ENCODE assay signal across 1 cellular context in genomic region chr4:70637239-70637920, GRCh38.
TF ChIP-seq lines count a peak whose summit lies in the region.

No MANE protein-coding gene starts in this region.

TF ChIP-seq in endothelial cell of umbilical vein, 7 proteins besides CTCF, POLR2A, EP300 and RAD21:
- TF ChIP-seq, protein P1, sequence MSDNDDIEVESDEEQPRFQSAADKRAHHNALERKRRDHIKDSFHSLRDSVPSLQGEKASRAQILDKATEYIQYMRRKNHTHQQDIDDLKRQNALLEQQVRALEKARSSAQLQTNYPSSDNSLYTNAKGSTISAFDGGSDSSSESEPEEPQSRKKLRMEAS (IDR thresholded peaks at IDR 0.05; ENCODE audit: insufficient read depth, insufficient read length): no peak
- no peak for TF ChIP-seq JUN (IDR thresholded peaks at IDR 0.05; ENCODE audit: borderline replicate concordance, insufficient read depth, insufficient read length, low read depth)
- no peak for TF ChIP-seq EZH2 (IDR thresholded peaks at IDR 0.05; ENCODE audit: borderline replicate concordance, low read depth, low read length, severe bottlenecking)
- TF ChIP-seq MYC (IDR thresholded peaks at IDR 0.05; ENCODE audit: low read depth, low read length): no peak
- TF ChIP-seq GATA2 (IDR thresholded peaks at IDR 0.05; ENCODE audit: insufficient read depth, insufficient read length, low read depth, low read length): no peak
- no peak for TF ChIP-seq FOS (IDR thresholded peaks at IDR 0.05; ENCODE audit: borderline replicate concordance, insufficient read depth, low read length)
- TF ChIP-seq POLR2AphosphoS5 (IDR thresholded peaks at IDR 0.05; ENCODE audit: insufficient read depth, low read depth, low read length): no peak
TF ChIP-seq in endothelial cell of umbilical vein: peak in this region for 0.
